In genomic region chr11:65706303-65706763, GRCh38 we compare ENCODE assay signal across 7 cellular contexts. TPM values are rescaled to one million over a fixed set of nuclear protein-coding genes. Genes with fewer than 3 reads are reported as not detected.
DNase-seq lines count a peak whose midpoint lies in the region; ATAC-seq and TF ChIP-seq lines count a peak whose summit lies in the region.
"Not testable (repeated sequence)": the region's sequence is repeated elsewhere in the genome, so short reads cannot be mapped to it uniquely, and the experiment has no call there.

No MANE protein-coding gene starts in this region.

- H3K9me3 Mint-ChIP-seq in T-cell; activated T-helper 2 cell treated with anti-CD3 and anti-CD28 coated beads, Interferon-gamma antibody, Interleukin-2, Interleukin-4, amounts not matched to agents 10 μg/mL and 5 μg/mL and 100 μg/mL, durations not matched to agents 14 hours and 24 hours and 36 hours; memory B cell: not testable (repeated sequence)

- not testable (repeated sequence) for TF ChIP-seq POLR2A in erythroblast (IDR thresholded peaks at IDR 0.05; ENCODE audit: low read length)

- POLR2A ChIA-PET in T-cell (lab: Charles Lee) = interaction anchor here in 1 of 2 donors (0.6 kb wide), 1 partner anchor 39 kb away, joined by 6 read pairs; no protein-coding TSS in a partner anchor

- not testable (repeated sequence) for H3K36me3 Mint-ChIP-seq in T-cell; activated T-helper 2 cell treated with anti-CD3 and anti-CD28 coated beads, Interferon-gamma antibody, Interleukin-2, Interleukin-4, amounts not matched to agents 10 μg/mL and 5 μg/mL and 100 μg/mL, durations not matched to agents 14 hours and 24 hours and 36 hours (ENCODE audit: low read depth); memory B cell

- peak overlapping the region; percentile 29 for H3K4me3 ChIP-seq in GM12865 (ENCODE audit: low read depth, low read length)

- CTCF ChIA-PET in T-cell (lab: Charles Lee) = interaction anchor here in 1 of 2 donors (0.6 to 1.5 kb wide), 5 partner anchors 17 to 430 kb away, joined by 3 to 5 read pairs (median 4); no protein-coding TSS in a partner anchor

- peaks cover 2 to 15% (median 4%) of the 10 kb centered on the region in 3 donors for H3K4me1 Mint-ChIP-seq in T-cell
- peaks cover 13% of the 10 kb centered on the region for H3K4me1 Mint-ChIP-seq in activated T-helper 2 cell treated with anti-CD3 and anti-CD28 coated beads, Interferon-gamma antibody, Interleukin-2, Interleukin-4, amounts not matched to agents 10 μg/mL and 5 μg/mL and 100 μg/mL, durations not matched to agents 14 hours and 24 hours and 36 hours (ENCODE audit: low read depth)
- H3K4me1 Mint-ChIP-seq in memory B cell = not testable (repeated sequence)

- peak; percentile 41 for TF ChIP-seq CTCF in GM12865 (IDR thresholded peaks at IDR 0.05; ENCODE audit: insufficient read depth, low read depth, low read length, missing control alignments)

- DNase-seq in GM12865 (ENCODE audit: low read depth) (peak; percentile 85), NCI-H1694 treated with DMSO at 0.1 percent for 48 hours (lab: John Stamatoyannopoulos, UW) (peak; percentile 26), T-cell (peak; percentile 52 to 77 (median 68)), erythroblast (lab: John Stamatoyannopoulos, UW) (peak; percentile 67 to 72), memory B cell (ENCODE audit: low spot score in 2 of 2) (peak; percentile 66 to 73)
- peak; percentile 67 for DNase-seq in activated T-helper 2 cell treated with anti-CD3 and anti-CD28 coated beads, Interferon-gamma antibody, Interleukin-2, Interleukin-4, amounts not matched to agents 10 μg/mL and 5 μg/mL and 100 μg/mL, durations not matched to agents 14 hours and 24 hours and 36 hours (ENCODE audit: low spot score)
- peak; percentile 44 to 46 for DNase-seq in stimulated activated CD4-positive, alpha-beta T cell treated with anti-CD3 and anti-CD28 coated beads, Interleukin-1b, Interleukin-23, amount 100 ng/mL, for 1 hour (ENCODE audit: low read depth in 2 of 2)

- intact Hi-C loops in activated T-helper 2 cell treated with anti-CD3 and anti-CD28 coated beads, Interferon-gamma antibody, Interleukin-2, Interleukin-4, amounts not matched to agents 10 μg/mL and 5 μg/mL and 100 μg/mL, durations not matched to agents 14 hours and 24 hours and 36 hours (cut with micrococcal nuclease) = loop anchor here (1.0 kb wide), 1 partner anchor 283 kb away; no protein-coding TSS in a partner anchor

- H3K27me3 Mint-ChIP-seq in T-cell; activated T-helper 2 cell treated with anti-CD3 and anti-CD28 coated beads, Interferon-gamma antibody, Interleukin-2, Interleukin-4, amounts not matched to agents 10 μg/mL and 5 μg/mL and 100 μg/mL, durations not matched to agents 14 hours and 24 hours and 36 hours (ENCODE audit: low read depth); memory B cell: not testable (repeated sequence)

- not testable (repeated sequence) for H3K27ac Mint-ChIP-seq in T-cell; activated T-helper 2 cell treated with anti-CD3 and anti-CD28 coated beads, Interferon-gamma antibody, Interleukin-2, Interleukin-4, amounts not matched to agents 10 μg/mL and 5 μg/mL and 100 μg/mL, durations not matched to agents 14 hours and 24 hours and 36 hours
- peak overlapping the region; percentile 9 for H3K27ac Mint-ChIP-seq in memory B cell

- ATAC-seq in T-cell (replicated peaks in 1 of 4) (peak in 3 of 4 experiments; percentile 23 to 53 (median 27)), memory B cell (ENCODE audit: low read depth) (peak; percentile 54)

- not testable (repeated sequence) for H3K4me3 Mint-ChIP-seq in T-cell; activated T-helper 2 cell treated with anti-CD3 and anti-CD28 coated beads, Interferon-gamma antibody, Interleukin-2, Interleukin-4, amounts not matched to agents 10 μg/mL and 5 μg/mL and 100 μg/mL, durations not matched to agents 14 hours and 24 hours and 36 hours (ENCODE audit: low read depth)
- H3K4me3 Mint-ChIP-seq in memory B cell = peak overlapping the region; percentile 72

RNA-seq across cellular contexts. Expression of gene KAT5, which starts 5.7 kb away (rescaled TPM):
- 100 to 1,000 TPM in 4 of 5 donors, 10 to 100 TPM in 1; 99.9 to 111 (median 104) TPM for total RNA-seq in T-cell
- 76.3 and 79.4 TPM in 2 replicates for total RNA-seq in activated T-helper 2 cell treated with anti-CD3 and anti-CD28 coated beads, Interferon-gamma antibody, Interleukin-2, Interleukin-4, amounts not matched to agents 10 μg/mL and 5 μg/mL and 100 μg/mL, durations not matched to agents 14 hours and 24 hours and 36 hours

RNA-seq across cellular contexts. Expression of gene RNASEH2C, which starts 14.3 kb away (rescaled TPM):
- 10 to 100 TPM; 35.8 to 77.4 (median 70.7) TPM for total RNA-seq in T-cell
- total RNA-seq in activated T-helper 2 cell treated with anti-CD3 and anti-CD28 coated beads, Interferon-gamma antibody, Interleukin-2, Interleukin-4, amounts not matched to agents 10 μg/mL and 5 μg/mL and 100 μg/mL, durations not matched to agents 14 hours and 24 hours and 36 hours = 85.0 and 94.0 TPM in 2 replicates

RNA-seq across cellular contexts. Expression of gene RELA, which starts 43.6 kb away (rescaled TPM):
- 100 to 1,000 TPM; 155 to 302 (median 172) TPM for total RNA-seq in T-cell
- 86.9 and 89.3 TPM in 2 replicates for total RNA-seq in activated T-helper 2 cell treated with anti-CD3 and anti-CD28 coated beads, Interferon-gamma antibody, Interleukin-2, Interleukin-4, amounts not matched to agents 10 μg/mL and 5 μg/mL and 100 μg/mL, durations not matched to agents 14 hours and 24 hours and 36 hours

Comparison
In these comparisons a context has a peak if more than half of its experiments do, and no peak if none do; other contexts are left out.
1. Peak in every context shown above with its lines: DNase-seq, ATAC-seq and H3K4me3 ChIP-seq.
2. DNase-seq: peak in every context shown above with its lines; median percentile 85 in GM12865; 70 in erythroblast; 70 in memory B cell; 68 in T-cell; 67 in activated T-helper 2 cell treated with anti-CD3 and anti-CD28 coated beads, Interferon-gamma antibody, Interleukin-2, Interleukin-4, amounts not matched to agents 10 μg/mL and 5 μg/mL and 100 μg/mL, durations not matched to agents 14 hours and 24 hours and 36 hours; 45 in stimulated activated CD4-positive, alpha-beta T cell treated with anti-CD3 and anti-CD28 coated beads, Interleukin-1b, Interleukin-23, amount 100 ng/mL, for 1 hour; 26 in NCI-H1694 treated with DMSO at 0.1 percent for 48 hours.